Comparison of ENCODE assay signal across 1 cellular context in genomic region chr16:12899529-12900168, GRCh38.
TF ChIP-seq lines count a peak whose summit lies in the region.

No MANE protein-coding gene starts in this region.

TF ChIP-seq in H1, 55 proteins besides CTCF, POLR2A, EP300 and RAD21:
- TF ChIP-seq SP4 (IDR thresholded peaks at IDR 0.05; ENCODE audit: low read length) (no peak), BCL11A (IDR thresholded peaks at IDR 0.05; ENCODE audit: low read depth in 2 of 2, low read length in 2 of 2) (no peak), E2F6 (IDR thresholded peaks at IDR 0.05) (no peak), SRF (IDR thresholded peaks at IDR 0.05; ENCODE audit: low read depth, low read length) (no peak), TCF12 (IDR thresholded peaks at IDR 0.05; ENCODE audit: low read depth, low read length) (no peak), BACH1 (IDR thresholded peaks at IDR 0.05; ENCODE audit: low read length) (no peak), USF2 (IDR thresholded peaks at IDR 0.05; ENCODE audit: low read length) (no peak)
